23 cellular contexts compared by ENCODE assay signal in genomic region chr7:54615545-54615944, GRCh38.
"Had no signal": no experiment of that assay in that cellular context is flagged by ENCODE, and none has a peak within 500 bp of the region (broad histone marks: within the 10 kb centered on the region; RNA-seq: fewer than 3 reads in every experiment).

No MANE protein-coding gene starts in this region.

- H3K9me3 Mint-ChIP-seq: activated T-cell treated with anti-CD3 and anti-CD28 coated beads, Interleukin-2, amount 50 U/mL, for 24 hours had no signal

- H3K27ac Mint-ChIP-seq: activated T-cell treated with anti-CD3 and anti-CD28 coated beads, Interleukin-2, amount 50 U/mL, for 24 hours; memory B cell; naive thymus-derived CD8-positive, alpha-beta T cell had no signal

- H3K4me3 Mint-ChIP-seq: activated T-cell treated with anti-CD3 and anti-CD28 coated beads, Interleukin-2, amount 50 U/mL, for 24 hours; memory B cell; naive thymus-derived CD8-positive, alpha-beta T cell had no signal

- DNase-seq: activated CD4-positive, alpha-beta T cell treated with anti-CD3 and anti-CD28 coated beads for 1 hour; activated CD4-positive, alpha-beta T cell treated with anti-CD3 and anti-CD28 coated beads, Interleukin-2, amount 50 U/mL, for 48 hours; activated effector memory CD4-positive, alpha-beta T cell treated with Interleukin-2 at 50 U/mL for 16 hours; activated naive CD4-positive, alpha-beta T cell treated with anti-CD3 and anti-CD28 coated beads, Interleukin-2, amount 50 U/mL, for 16 hours; activated T-cell treated with anti-CD3 and anti-CD28 coated beads, Interleukin-2, amount 50 U/mL, for 24 hours; body of pancreas; cortex of kidney; effector CD4-positive, alpha-beta T cell; gastrocnemius medialis; heart right ventricle; left ventricle myocardium inferior; mucosa of descending colon; naive thymus-derived CD8-positive, alpha-beta T cell; posterior cingulate gyrus; stimulated activated CD4-positive, alpha-beta T cell treated with anti-CD3 and anti-CD28 coated beads, Interleukin-15, amount 100 ng/mL, for 24 hours; stimulated activated CD4-positive, alpha-beta T cell treated with anti-CD3 and anti-CD28 coated beads, Interleukin-4, amount 100 ng/mL, for 4 hours; stimulated activated CD8-positive, alpha-beta memory T cell treated with anti-CD3 and anti-CD28 coated beads, Interleukin-4, amount 100 ng/mL, for 48 hours; stimulated activated naive CD8-positive, alpha-beta T cell treated with anti-CD3 and anti-CD28 coated beads, Interleukin-15, Interleukin-2, amounts not matched to agents 100 U/mL and 50 U/mL, for 24 hours; T-helper 1 cell; T1000; trophoblast cell had no signal

- H3K4me3 ChIP-seq: body of pancreas, gastrocnemius medialis, heart right ventricle, left ventricle myocardium inferior, mucosa of descending colon, suprapubic skin had no signal

- H3K4me1 Mint-ChIP-seq: memory B cell; naive thymus-derived CD8-positive, alpha-beta T cell had no signal

- ATAC-seq: body of pancreas; gastrocnemius medialis; heart right ventricle; mucosa of descending colon; naive thymus-derived CD8-positive, alpha-beta T cell; stimulated activated naive CD8-positive, alpha-beta T cell treated with anti-CD3 and anti-CD28 coated beads, Interleukin-15, Interleukin-2, amounts not matched to agents 100 U/mL and 50 U/mL, for 24 hours had no signal

- H3K36me3 Mint-ChIP-seq: memory B cell; naive thymus-derived CD8-positive, alpha-beta T cell had no signal

- H3K27me3 Mint-ChIP-seq: activated T-cell treated with anti-CD3 and anti-CD28 coated beads, Interleukin-2, amount 50 U/mL, for 24 hours; memory B cell had no signal
